In genomic region chr7:1753563-1753867, GRCh38 we compare ENCODE assay signal across 28 cellular contexts.
"Had no signal": no experiment of that assay in that cellular context is flagged by ENCODE, and none has a peak within 500 bp of the region (broad histone marks: within the 10 kb centered on the region; RNA-seq: fewer than 3 reads in every experiment).

No MANE protein-coding gene starts in this region.

- DNase-seq: activated CD4-positive, alpha-beta T cell treated with anti-CD3 and anti-CD28 coated beads for 48 hours; activated CD4-positive, alpha-beta T cell treated with anti-CD3 and anti-CD28 coated beads, Interleukin-2, amount 50 U/mL, for 48 hours; activated gamma-delta T cell treated with Interleukin-2 at 50 U/mL for 16 hours; activated naive CD4-positive, alpha-beta T cell treated with anti-CD3 and anti-CD28 coated beads, Interleukin-2, amount 50 U/mL, for 16 hours; activated T-cell treated with anti-CD3 and anti-CD28 coated beads, Interleukin-2, amount 50 U/mL, for 4 hours; amniotic stem cell; brain microvascular endothelial cell; effector memory CD8-positive, alpha-beta T cell; erythroblast; gastrocnemius medialis; glutamatergic neuron; left ventricle myocardium inferior; nephron progenitor cell; ovary; sigmoid colon; small intestine; stimulated activated CD4-positive, alpha-beta T cell treated with anti-CD3 and anti-CD28 coated beads, Interleukin-4, amount 100 ng/mL, for 24 hours; stimulated activated naive CD8-positive, alpha-beta T cell treated with anti-CD3 and anti-CD28 coated beads, Interleukin-15, amount 100 ng/mL, for 72 hours; substantia nigra had no signal

- H3K27me3 ChIP-seq: ovary had no signal

- H3K36me3 ChIP-seq: brain microvascular endothelial cell, gastrocnemius medialis, left ventricle myocardium inferior, neutrophil, ovary, prostate gland, sigmoid colon had no signal

- H3K27ac ChIP-seq: brain microvascular endothelial cell, coronary artery, dorsolateral prefrontal cortex, gastrocnemius medialis, left ventricle myocardium inferior, neutrophil, ovary, prostate gland, sigmoid colon had no signal

- H3K4me1 Mint-ChIP-seq: activated T-helper 17 cell treated with anti-CD3 and anti-CD28 coated beads, Interleukin-2, amount 50 U/mL, for 72 hours had no signal

- H3K4me1 ChIP-seq: prostate gland, sigmoid colon had no signal

- H3K4me3 Mint-ChIP-seq: activated T-cell treated with anti-CD3 and anti-CD28 coated beads, Interleukin-2, amount 50 U/mL, for 4 hours; activated T-helper 17 cell treated with anti-CD3 and anti-CD28 coated beads, Interleukin-2, amount 50 U/mL, for 72 hours; effector memory CD8-positive, alpha-beta T cell; nephron progenitor cell; stimulated activated effector memory CD8-positive, alpha-beta T cell treated with anti-CD3 and anti-CD28 coated beads, Interleukin-12 subunit alpha, Interleukin-12 subunit beta, amount 100 ng/mL, for 72 hours; stimulated activated naive CD8-positive, alpha-beta T cell treated with anti-CD3 and anti-CD28 coated beads, Interleukin-15, amount 100 ng/mL, for 72 hours; type B pancreatic cell had no signal

- H3K36me3 Mint-ChIP-seq: stimulated activated effector memory CD8-positive, alpha-beta T cell treated with anti-CD3 and anti-CD28 coated beads, Interleukin-12 subunit alpha, Interleukin-12 subunit beta, amount 100 ng/mL, for 72 hours; type B pancreatic cell had no signal

- H3K9me3 Mint-ChIP-seq: activated T-cell treated with anti-CD3 and anti-CD28 coated beads, Interleukin-2, amount 50 U/mL, for 4 hours; activated T-helper 17 cell treated with anti-CD3 and anti-CD28 coated beads, Interleukin-2, amount 50 U/mL, for 72 hours; effector memory CD8-positive, alpha-beta T cell; nephron progenitor cell; stimulated activated effector memory CD8-positive, alpha-beta T cell treated with anti-CD3 and anti-CD28 coated beads, Interleukin-12 subunit alpha, Interleukin-12 subunit beta, amount 100 ng/mL, for 72 hours; stimulated activated naive CD8-positive, alpha-beta T cell treated with anti-CD3 and anti-CD28 coated beads, Interleukin-15, amount 100 ng/mL, for 72 hours; type B pancreatic cell had no signal

- H3K27ac Mint-ChIP-seq: activated T-helper 17 cell treated with anti-CD3 and anti-CD28 coated beads, Interleukin-2, amount 50 U/mL, for 72 hours; effector memory CD8-positive, alpha-beta T cell; nephron progenitor cell; stimulated activated effector memory CD8-positive, alpha-beta T cell treated with anti-CD3 and anti-CD28 coated beads, Interleukin-12 subunit alpha, Interleukin-12 subunit beta, amount 100 ng/mL, for 72 hours; stimulated activated naive CD8-positive, alpha-beta T cell treated with anti-CD3 and anti-CD28 coated beads, Interleukin-15, amount 100 ng/mL, for 72 hours; type B pancreatic cell had no signal

- H3K4me3 ChIP-seq: coronary artery, dorsolateral prefrontal cortex, gastrocnemius medialis, left ventricle myocardium inferior, lung, mucosa of descending colon, ovary, prostate gland, sigmoid colon had no signal

- H3K9me3 ChIP-seq: gastrocnemius medialis, left ventricle myocardium inferior, mucosa of descending colon, neutrophil, ovary, prostate gland, sigmoid colon had no signal
